6 cellular contexts compared by ENCODE assay signal in the genomic region with DNA sequence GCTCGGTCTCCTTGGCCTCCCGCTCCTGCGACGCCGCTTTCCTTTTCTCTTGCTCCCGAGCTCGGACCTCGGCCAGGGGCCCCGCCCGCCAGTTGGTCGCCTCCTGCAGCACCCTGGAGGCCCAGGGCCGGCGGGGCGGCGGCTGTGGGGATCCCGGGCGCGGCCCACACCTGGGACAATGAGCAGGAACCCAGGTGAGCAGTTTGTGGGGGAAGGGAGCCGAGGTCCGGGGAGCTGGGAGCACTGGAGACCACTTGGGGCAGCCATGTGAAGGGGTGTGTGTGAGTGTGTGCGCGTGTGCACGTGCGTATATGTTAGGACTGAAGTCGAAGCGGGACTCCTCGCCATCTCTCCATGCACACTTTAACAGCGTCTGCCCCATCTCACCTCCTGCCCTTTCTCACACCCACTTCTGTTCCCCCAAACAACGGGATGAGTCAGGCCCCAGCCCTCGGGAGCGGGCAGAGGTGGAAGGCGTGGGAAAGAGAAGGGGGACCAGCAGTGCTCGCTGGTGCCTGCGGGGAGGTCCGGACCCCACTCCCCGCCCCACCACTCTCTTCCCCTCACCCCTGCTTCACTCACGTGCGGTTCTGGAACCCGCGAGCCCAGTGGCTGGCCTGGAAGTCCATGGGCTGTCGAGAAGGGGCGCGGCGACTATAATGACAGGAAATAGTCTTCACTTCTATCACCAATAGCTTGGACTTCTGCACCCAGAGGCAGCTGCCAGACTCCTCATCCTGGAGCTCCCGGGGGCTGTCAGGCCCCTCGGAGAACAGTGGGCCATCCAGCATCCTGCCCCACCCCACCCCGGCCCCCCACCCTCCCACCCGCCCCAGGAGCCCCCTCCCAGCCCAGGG. TPM values are rescaled to one million over a fixed set of nuclear protein-coding genes. Genes with fewer than 3 reads are reported as not detected.
DNase-seq lines count a peak whose midpoint lies in the region; ATAC-seq, FAIRE-seq and TF ChIP-seq lines count a peak whose summit lies in the region.

No MANE protein-coding gene starts in this region.

- H3K27ac ChIP-seq in H1 (ENCODE audit: low read depth, low read length) (no peak overlapping the region), sigmoid colon (no peak overlapping the region)

- H3K4ac ChIP-seq in H1 (replicated peaks; ENCODE audit: insufficient read length, low read depth, low read length) = no peak overlapping the region

- in situ Hi-C loops in GM13976 (cut with MboI; ENCODE audit: low sequenced_read_pairs, unreplicated experiment) = no loop called here

- no peaks in the 10 kb centered on the region for H3K79me1 ChIP-seq in H1 (ENCODE audit: low read depth, low read length)

- H3K9ac ChIP-seq in H1 (replicated peaks in 1 of 4; ENCODE audit: extremely low read depth in 1 of 4, low read depth in 3 of 4, low read length in 3 of 4) = no peak overlapping the region; a peak in 1 of 7 replicates

- POLR2A ChIA-PET in H1 (lab: Charles Lee; ENCODE audit: partially characterized antibody) = interaction anchor here (0.9 to 5.0 kb wide), 10 partner anchors 10 to 132 kb away, joined by 3 to 24 read pairs (median 7); partner anchors contain the start of genes PRKAG1, TUBA1B and WNT1

- no peak for TF ChIP-seq RAD21 in H1 (IDR thresholded peaks at IDR 0.05 in 1 of 2, conservative IDR thresholded peaks at IDR 0.05 in 1 of 2; ENCODE audit: low read depth in 2 of 2, low read length in 2 of 2)

- H3K14ac ChIP-seq in H1 (ENCODE audit: insufficient read length) = no peak overlapping the region

- DNase-seq in GM13976 (ENCODE audit: low spot score) (peak; percentile 63), NAMALWA (ENCODE audit: low spot score) (peak; percentile 61), H1 (ENCODE audit: low read depth in 1 of 2, low spot score in 2 of 2) (peak in 1 of 2 experiments; percentile 82), sigmoid colon (no peak), UCSD-AML1 (lab: John Stamatoyannopoulos, UW; ENCODE audit: unreplicated experiment) (no peak)

- peaks cover 10 to 29% (median 16%) of the 10 kb centered on the region in 4 experiments for H3K4me1 ChIP-seq in H1 (replicated peaks in 1 of 4; ENCODE audit: control insufficient read depth in 3 of 4, insufficient read depth in 4 of 4, low read length in 3 of 4)
- peaks cover 0 to 52% (median 48%) of the 10 kb centered on the region in 4 donors for H3K4me1 ChIP-seq in sigmoid colon

- H3K23ac ChIP-seq in H1 (ENCODE audit: insufficient read length) = no peak overlapping the region

- no peak overlapping the region for H2BK15ac ChIP-seq in H1 (ENCODE audit: low read length)

- TF ChIP-seq POLR2A in H1 (IDR thresholded peaks at IDR 0.05; ENCODE audit: control extremely low read depth in 1 of 2, low read depth in 2 of 2, low read length in 2 of 2) = no peak
- no peak for TF ChIP-seq POLR2A in sigmoid colon (IDR thresholded peaks at IDR 0.05)

- H4K8ac ChIP-seq in H1 (ENCODE audit: extremely low read depth, insufficient read depth, low read length) = peak overlapping the region; percentile 40

- H2AFZ ChIP-seq in H1 (ENCODE audit: low read length) = no peak overlapping the region

- H2BK120ac ChIP-seq in H1 (replicated peaks; ENCODE audit: low read depth, low read length) = no peak overlapping the region

- H4K91ac ChIP-seq in H1 (replicated peaks; ENCODE audit: insufficient read length, low read length) = peak overlapping the region; percentile 17

- H3K56ac ChIP-seq in H1 (replicated peaks; ENCODE audit: insufficient read length, low read depth, low read length) = no peak overlapping the region

- no peak overlapping the region for H2BK20ac ChIP-seq in H1 (ENCODE audit: low read length)

- H3K27me3 ChIP-seq in H1 (replicated peaks in 1 of 4; ENCODE audit: control insufficient read depth in 3 of 4, extremely low read depth in 1 of 4, insufficient read depth in 3 of 4, low read length in 3 of 4) = peaks cover 51 to 70% (median 68%) of the 10 kb centered on the region in 4 experiments
- H3K27me3 ChIP-seq in sigmoid colon = peaks cover 43 to 97% (median 77%) of the 10 kb centered on the region in 3 donors

- H4K20me1 ChIP-seq in H1 (replicated peaks in 1 of 2; ENCODE audit: control insufficient read depth in 1 of 2, insufficient read depth in 2 of 2, low read length in 2 of 2) = peaks cover 0 to 5% of the 10 kb centered on the region in 2 experiments

- FAIRE-seq in H1 (lab: Jason Lieb, UNC) = no peak

- H4K5ac ChIP-seq in H1 (ENCODE audit: insufficient read length, low read depth, low read length) = no peak overlapping the region

- no peak overlapping the region for H2BK12ac ChIP-seq in H1 (ENCODE audit: low read depth, low read length)

- TF ChIP-seq EP300 in H1 (IDR thresholded peaks at IDR 0.05; ENCODE audit: borderline replicate concordance in 1 of 2, low read depth in 2 of 2, low read length in 2 of 2) (no peak), sigmoid colon (IDR thresholded peaks at IDR 0.05) (no peak)

- TF ChIP-seq CTCF in GM13976 (IDR thresholded peaks at IDR 0.05; ENCODE audit: borderline replicate concordance, control extremely low read depth, extremely low read depth, insufficient read depth, missing control alignments) (no peak), H1 (IDR thresholded peaks at IDR 0.05; ENCODE audit: control extremely low read depth in 1 of 3, insufficient read depth in 1 of 3, low read depth in 1 of 3, low read length in 3 of 3) (peak in 2 of 3 experiments; percentile 6 to 10; a peak in 2 of 4 replicates), sigmoid colon (IDR thresholded peaks at IDR 0.05) (no peak)

- no peak overlapping the region for H2AK5ac ChIP-seq in H1 (ENCODE audit: low read depth, low read length)

- 6% methylated on average over 15 of the region's 48 CpGs; no CpG with 5 or more reads in 1 of the 2 experiments for WGBS in H1 (ENCODE audit: extremely low coverage in 1 of 2, insufficient coverage in 1 of 2, insufficient read length in 1 of 2, insufficient replicate concordance in 2 of 2, low coverage in 1 of 2, low lambda C conversion rate in 2 of 2, missing lambda C conversion rate in 1 of 2), 2 experiments
- WGBS in sigmoid colon, 2 donors = 1% methylated on average over 48 of the region's 48 CpGs

- peak overlapping the region; percentile 57 to 87 for H3K4me2 ChIP-seq in H1 (ENCODE audit: insufficient read depth in 1 of 2, low read depth in 2 of 2, low read length in 2 of 2)

- CTCF ChIA-PET in H1 (lab: Charles Lee; ENCODE audit: partially characterized antibody) = interaction anchor here (0.7 to 31.7 kb wide), 21 partner anchors 14 to 336 kb away, joined by 3 to 1336 read pairs (median 5); partner anchors contain the start of genes ARF3, DDX23, DHH and KMT2D

- H3K79me2 ChIP-seq in H1 (ENCODE audit: control insufficient read depth in 1 of 2, insufficient read depth in 2 of 2, low read length in 2 of 2) = no peaks in the 10 kb centered on the region

- no peak overlapping the region for H3K18ac ChIP-seq in H1 (ENCODE audit: extremely low read depth, low read length)

- intact Hi-C loops in sigmoid colon (cut with DNase I) = no loop called here

- H3K4me3 ChIP-seq in H1 (ENCODE audit: extremely low read depth in 1 of 4, insufficient read depth in 2 of 4, low read depth in 3 of 4, low read length in 4 of 4) (peak overlapping the region; percentile 37 to 68 (median 56)), sigmoid colon (peak overlapping the region in 3 of 4 donors; percentile 27 to 51 (median 48))

- H3K36me3 ChIP-seq in H1 (ENCODE audit: control insufficient read depth in 2 of 4, insufficient read depth in 4 of 4, low read length in 3 of 4) (no peaks in the 10 kb centered on the region; a peak in 1 of 8 replicates), sigmoid colon (peaks cover 14 to 31% (median 23%) of the 10 kb centered on the region in 4 donors)

- H2BK5ac ChIP-seq in H1 (ENCODE audit: low read depth, low read length) = no peak overlapping the region

- peaks cover 21% of the 10 kb centered on the region; the same call in 1 of the 2 replicates for H3K23me2 ChIP-seq in H1 (ENCODE audit: low read depth, low read length)

- no peak for ATAC-seq in GM18867 (IDR thresholded peaks at IDR 0.05; ENCODE audit: unreplicated experiment)

- H3K9me3 ChIP-seq in H1 (ENCODE audit: insufficient read depth in 2 of 2, low read depth in 1 of 2, low read length in 1 of 2) (0 out of 4 replicates have a peak, but pooled peaks cover 0 to 2% of the 10 kb centered on the region in 2 experiments), sigmoid colon (no peaks in the 10 kb centered on the region)

RNA-seq across cellular contexts. Expression of gene DDN, which starts 0.5 kb away (rescaled TPM):
- 0.21 and 0.30 TPM in 2 replicates for total RNA-seq in H1 (2021; fragmentation: NEBNext Ultra II Directional; extraction: Animal tissue kit (Norgen Biotek cat#: 25700))
- polyA plus RNA-seq in H1 (2011; rRNA removed) = 0.14 and 0.20 TPM in 2 replicates
- polyA plus RNA-seq in H1 (2011; cell fraction: cytosol; rRNA removed) = 0.23 TPM
- 0.26 TPM for polyA plus RNA-seq in H1 (2011; cell fraction: nucleus; rRNA removed)
- 0.19 to 0.25 TPM (median 0.23 TPM) in 3 of 4 replicates, not detected in the other for polyA plus RNA-seq in H1 (2012, experiment 1 of 2)
- 0.29 TPM for polyA plus RNA-seq in H1 (2012, experiment 2 of 2)
- polyA plus RNA-seq in H1 (2013, experiment 1 of 2) = 0.08 TPM
- polyA plus RNA-seq in H1 (2013, experiment 2 of 2) = 0.11 TPM
- polyA minus RNA-seq in H1 (2011; rRNA and poly(A)+ RNA removed) = 0.05 and 0.09 TPM in 2 replicates
- not detected for polyA minus RNA-seq in H1 (2011; cell fraction: cytosol; rRNA and poly(A)+ RNA removed)
- polyA minus RNA-seq in H1 (2011; cell fraction: nucleus; rRNA and poly(A)+ RNA removed) = 0.20 TPM
- under 1 TPM in 1 of 4 donors, not detected in 3; 0.14 TPM for total RNA-seq in sigmoid colon
- polyA plus RNA-seq in sigmoid colon = under 1 TPM in 2 of 3 donors, not detected in 1; 0.60 to 0.69 TPM

RNA-seq across cellular contexts. Expression of gene PRKAG1, which starts 19.9 kb away (rescaled TPM):
- total RNA-seq in H1 (2021; fragmentation: NEBNext Ultra II Directional; extraction: Animal tissue kit (Norgen Biotek cat#: 25700)) = 36.3 and 38.6 TPM in 2 replicates
- polyA plus RNA-seq in H1 (2011; rRNA removed) = 32.3 and 57.5 TPM in 2 replicates
- polyA plus RNA-seq in H1 (2011; cell fraction: cytosol; rRNA removed) = 43.9 TPM
- 20.4 TPM for polyA plus RNA-seq in H1 (2011; cell fraction: nucleus; rRNA removed)
- 41.3 to 53.9 TPM (median 44.4 TPM) in 4 replicates for polyA plus RNA-seq in H1 (2012, experiment 1 of 2)
- 35.5 TPM for polyA plus RNA-seq in H1 (2012, experiment 2 of 2)
- 37.2 TPM for polyA plus RNA-seq in H1 (2013, experiment 1 of 2)
- polyA plus RNA-seq in H1 (2013, experiment 2 of 2) = 38.9 TPM
- polyA minus RNA-seq in H1 (2011; rRNA and poly(A)+ RNA removed) = 27.7 and 50.1 TPM in 2 replicates
- 17.1 TPM for polyA minus RNA-seq in H1 (2011; cell fraction: cytosol; rRNA and poly(A)+ RNA removed)
- polyA minus RNA-seq in H1 (2011; cell fraction: nucleus; rRNA and poly(A)+ RNA removed) = 14.7 TPM
- 10 to 100 TPM; 49.6 to 71.3 (median 60.0) TPM for total RNA-seq in sigmoid colon
- polyA plus RNA-seq in sigmoid colon = 10 to 100 TPM; 48.6 to 71.2 (median 61.3) TPM

RNA-seq across cellular contexts. Expression of gene WNT1, which starts 20.6 kb away (rescaled TPM):
- total RNA-seq in H1 (2021; fragmentation: NEBNext Ultra II Directional; extraction: Animal tissue kit (Norgen Biotek cat#: 25700)) = not detected in 2 replicates
- polyA plus RNA-seq in H1 (2011; rRNA removed) (not detected in 2 replicates), sigmoid colon (under 1 TPM in 1 of 3 donors, not detected in 2; 0.10 TPM)
- polyA plus RNA-seq in H1 (2011; cell fraction: cytosol; rRNA removed) = not detected
- polyA plus RNA-seq in H1 (2011; cell fraction: nucleus; rRNA removed) = not detected
- polyA plus RNA-seq in H1 (2012, experiment 1 of 2) = not detected in 4 replicates
- polyA plus RNA-seq in H1 (2012, experiment 2 of 2) = not detected
- polyA plus RNA-seq in H1 (2013, experiment 1 of 2) = not detected
- not detected for polyA plus RNA-seq in H1 (2013, experiment 2 of 2)
- not detected in 2 replicates for polyA minus RNA-seq in H1 (2011; rRNA and poly(A)+ RNA removed)
- not detected for polyA minus RNA-seq in H1 (2011; cell fraction: cytosol; rRNA and poly(A)+ RNA removed)
- polyA minus RNA-seq in H1 (2011; cell fraction: nucleus; rRNA and poly(A)+ RNA removed) = not detected
- not detected for total RNA-seq in sigmoid colon

RNA-seq across cellular contexts. Expression of gene WNT10B, which starts 27.2 kb away (rescaled TPM):
- total RNA-seq in H1 (2021; fragmentation: NEBNext Ultra II Directional; extraction: Animal tissue kit (Norgen Biotek cat#: 25700)) = 0.25 and 0.26 TPM in 2 replicates
- polyA plus RNA-seq in H1 (2011; rRNA removed) (1.8 and 1.9 TPM in 2 replicates), sigmoid colon (1 to 10 TPM in 1 of 3 donors, not detected in 2; 1.0 TPM)
- 1.5 TPM for polyA plus RNA-seq in H1 (2011; cell fraction: cytosol; rRNA removed)
- polyA plus RNA-seq in H1 (2011; cell fraction: nucleus; rRNA removed) = 1.5 TPM
- 0.76 to 1.6 TPM (median 1.5 TPM) in 4 replicates for polyA plus RNA-seq in H1 (2012, experiment 1 of 2)
- polyA plus RNA-seq in H1 (2012, experiment 2 of 2) = 1.1 TPM
- 0.04 TPM for polyA plus RNA-seq in H1 (2013, experiment 1 of 2)
- polyA plus RNA-seq in H1 (2013, experiment 2 of 2) = 0.06 TPM
- polyA minus RNA-seq in H1 (2011; rRNA and poly(A)+ RNA removed) = 0.16 and 0.54 TPM in 2 replicates
- polyA minus RNA-seq in H1 (2011; cell fraction: cytosol; rRNA and poly(A)+ RNA removed) = 1.6 TPM
- 0.30 TPM for polyA minus RNA-seq in H1 (2011; cell fraction: nucleus; rRNA and poly(A)+ RNA removed)
- total RNA-seq in sigmoid colon = under 1 TPM in 3 of 4 donors, not detected in 1; 0.28 to 0.49 (median 0.36) TPM

RNA-seq across cellular contexts. Expression of gene ARF3, which starts 41.4 kb away (rescaled TPM):
- total RNA-seq in H1 (2021; fragmentation: NEBNext Ultra II Directional; extraction: Animal tissue kit (Norgen Biotek cat#: 25700)) = 250 and 251 TPM in 2 replicates
- 231 and 262 TPM in 2 replicates for polyA plus RNA-seq in H1 (2011; rRNA removed)
- polyA plus RNA-seq in H1 (2011; cell fraction: cytosol; rRNA removed) = 269 TPM
- polyA plus RNA-seq in H1 (2011; cell fraction: nucleus; rRNA removed) = 156 TPM
- 234 to 285 TPM (median 262 TPM) in 4 replicates for polyA plus RNA-seq in H1 (2012, experiment 1 of 2)
- polyA plus RNA-seq in H1 (2012, experiment 2 of 2) = 231 TPM
- polyA plus RNA-seq in H1 (2013, experiment 1 of 2) = 84.2 TPM
- 90.0 TPM for polyA plus RNA-seq in H1 (2013, experiment 2 of 2)
- 191 and 260 TPM in 2 replicates for polyA minus RNA-seq in H1 (2011; rRNA and poly(A)+ RNA removed)
- 89.5 TPM for polyA minus RNA-seq in H1 (2011; cell fraction: cytosol; rRNA and poly(A)+ RNA removed)
- polyA minus RNA-seq in H1 (2011; cell fraction: nucleus; rRNA and poly(A)+ RNA removed) = 68.0 TPM
- 10 to 100 TPM; 37.9 to 61.0 (median 49.3) TPM for total RNA-seq in sigmoid colon
- 100 to 1,000 TPM in 2 of 3 donors, 10 to 100 TPM in 1; 87.7 to 161 (median 132) TPM for polyA plus RNA-seq in sigmoid colon

Comparison
In these comparisons a context has a peak if more than half of its experiments do, and no peak if none do; other contexts are left out.
1. DNase-seq: peak in GM13976 (single experiment) and NAMALWA (single experiment); none in sigmoid colon (single experiment) and UCSD-AML1 (single experiment).
2. CTCF ChIP-seq: peak in H1 (2 of 3); none in GM13976 (single experiment) and sigmoid colon (0 of 4).